Comparison of ENCODE assay signal across 8 cellular contexts in genomic region chr11:12717851-12718291, GRCh38. TPM values are rescaled to one million over a fixed set of nuclear protein-coding genes. Genes with fewer than 3 reads are reported as not detected.
DNase-seq lines count a peak whose midpoint lies in the region; ATAC-seq and TF ChIP-seq lines count a peak whose summit lies in the region.

No MANE protein-coding gene starts in this region.

- no peak for TF ChIP-seq CTCF in CD4-positive, alpha-beta T cell (IDR thresholded peaks at IDR 0.05)
- TF ChIP-seq CTCF in IMR-90 (conservative IDR thresholded peaks at IDR 0.05; ENCODE audit: low read depth, low read length) (no peak), CD14-positive monocyte (IDR thresholded peaks at IDR 0.05) (no peak)

- no peak for TF ChIP-seq POLR2A in IMR-90 (IDR thresholded peaks at IDR 0.05; ENCODE audit: low read depth, low read length)

- H3K56ac ChIP-seq in IMR-90 (ENCODE audit: extremely low read depth, insufficient read depth, low read length), result no peak overlapping the region

- no peak overlapping the region for H2AK9ac ChIP-seq in IMR-90 (replicated peaks; ENCODE audit: low read depth, low read length, poor library complexity)

- H3K18ac ChIP-seq in IMR-90 (ENCODE audit: low read depth, low read length), result no peak overlapping the region

- POLR2A ChIA-PET in CD4-positive, alpha-beta T cell (lab: Charles Lee), result no interaction called here
- POLR2A ChIA-PET in IMR-90 (lab: Charles Lee; ENCODE audit: unreplicated experiment), result no interaction called here

- H2AFZ ChIP-seq in IMR-90 (replicated peaks; ENCODE audit: low read length, poor library complexity), result no peak overlapping the region

- H3K27me3 Mint-ChIP-seq in CD4-positive, alpha-beta T cell, result peaks cover 84% of the 10 kb centered on the region
- peaks cover 94% of the 10 kb centered on the region for H3K27me3 Mint-ChIP-seq in activated naive CD8-positive, alpha-beta T cell treated with anti-CD3 and anti-CD28 coated beads for 36 hours
- H3K27me3 Mint-ChIP-seq in CD14-positive monocyte (ENCODE audit: low read depth in 3 of 3), result peaks cover 7 to 32% (median 17%) of the 10 kb centered on the region in 3 donors

- peak in 7 of 10 experiments; percentile 3 to 58 (median 15) for DNase-seq in CD4-positive, alpha-beta T cell
- no peak for DNase-seq in IMR-90
- peak; percentile 67 for DNase-seq in activated naive CD8-positive, alpha-beta T cell treated with anti-CD3 and anti-CD28 coated beads for 36 hours
- DNase-seq in NCI-H1694 (lab: John Stamatoyannopoulos, UW), result no peak
- DNase-seq in aorta, result no peak
- no peak for DNase-seq in CD14-positive monocyte (ENCODE audit: low spot score)
- no peak for DNase-seq in A172 (ENCODE audit: low spot score)

- H4K20me1 ChIP-seq in IMR-90 (ENCODE audit: insufficient read depth, low read length), result peaks cover 98% of the 10 kb centered on the region

- peaks cover 41% of the 10 kb centered on the region for H3K27me3 ChIP-seq in CD4-positive, alpha-beta T cell (ENCODE audit: control insufficient read depth, insufficient read depth, low read length)
- H3K27me3 ChIP-seq in IMR-90 (ENCODE audit: control insufficient read depth, insufficient read depth, low read length) (no peaks in the 10 kb centered on the region), aorta (ENCODE audit: control insufficient read depth in 1 of 2, insufficient read depth in 2 of 2, low read length in 1 of 2) (no peaks in the 10 kb centered on the region)

- H3K9me3 ChIP-seq in CD4-positive, alpha-beta T cell (ENCODE audit: control insufficient read depth, low read length), result no peaks in the 10 kb centered on the region
- H3K9me3 ChIP-seq in IMR-90 (ENCODE audit: control insufficient read depth, insufficient read depth, low read length), result no peaks in the 10 kb centered on the region
- H3K9me3 ChIP-seq in aorta (ENCODE audit: control insufficient read depth, low read length), result no peaks in the 10 kb centered on the region

- no peak overlapping the region; the same call in 1 of the 2 replicates for H3K14ac ChIP-seq in IMR-90 (replicated peaks; ENCODE audit: low read depth, low read length)

- no peak overlapping the region for H3K4ac ChIP-seq in IMR-90 (ENCODE audit: low read depth, low read length)

- H4K8ac ChIP-seq in IMR-90 (ENCODE audit: low read depth in 2 of 2, low read length in 2 of 2), result no peak overlapping the region

- no peak for TF ChIP-seq RAD21 in IMR-90 (IDR thresholded peaks at IDR 0.05; ENCODE audit: low read length)

- H3K4me2 ChIP-seq in IMR-90 (ENCODE audit: low read depth, low read length), result no peak overlapping the region

- peaks cover 64% of the 10 kb centered on the region for H3K9me1 ChIP-seq in IMR-90 (ENCODE audit: insufficient read depth, low read length)

- in situ Hi-C loops in IMR-90 (cut with MboI; ENCODE audit: low sequenced_read_pairs), result no loop called here

- intact Hi-C loops in CD4-positive, alpha-beta T cell (cut with DNase I, micrococcal nuclease), result no loop called here
- intact Hi-C loops in IMR-90 (cut with micrococcal nuclease) (no loop called here), aorta (cut with DNase I) (no loop called here), CD14-positive monocyte (cut with micrococcal nuclease) (no loop called here)

- H4K5ac ChIP-seq in IMR-90 (ENCODE audit: low read depth, low read length), result no peak overlapping the region

- H2BK15ac ChIP-seq in IMR-90 (ENCODE audit: low read depth, low read length), result no peak overlapping the region

- H3K4me3 Mint-ChIP-seq in CD4-positive, alpha-beta T cell, result no peak overlapping the region
- H3K4me3 Mint-ChIP-seq in activated naive CD8-positive, alpha-beta T cell treated with anti-CD3 and anti-CD28 coated beads for 36 hours, result no peak overlapping the region
- H3K4me3 Mint-ChIP-seq in CD14-positive monocyte, result no peak overlapping the region

- H2AK5ac ChIP-seq in IMR-90 (ENCODE audit: low read depth, low read length), result peak overlapping the region; percentile 1; the same call in 1 of the 2 replicates

- H3K79me1 ChIP-seq in IMR-90 (ENCODE audit: low read depth in 1 of 2, low read length in 2 of 2), result peaks cover 38 to 94% of the 10 kb centered on the region in 2 experiments

- CTCF ChIA-PET in CD4-positive, alpha-beta T cell (lab: Charles Lee), result no interaction called here
- CTCF ChIA-PET in IMR-90 (lab: Yijun Ruan, JAX), result no interaction called here

- no peak overlapping the region for H2BK120ac ChIP-seq in IMR-90 (ENCODE audit: low read depth, low read length)

- no peak overlapping the region for H3K9ac ChIP-seq in IMR-90 (ENCODE audit: low read depth, low read length)

- H3K27ac Mint-ChIP-seq in CD4-positive, alpha-beta T cell, result no peak overlapping the region
- peak overlapping the region; percentile 25 for H3K27ac Mint-ChIP-seq in activated naive CD8-positive, alpha-beta T cell treated with anti-CD3 and anti-CD28 coated beads for 36 hours
- no peak overlapping the region for H3K27ac Mint-ChIP-seq in CD14-positive monocyte

- 71% methylated on average over 2 of the region's 5 CpGs; no CpG with 5 or more reads in 1 of the 2 experiments for WGBS in IMR-90 (ENCODE audit: extremely low coverage in 2 of 2, insufficient read length in 1 of 2), 2 experiments
- 85 to 91% methylated on average over 5 of the region's 5 CpGs for WGBS in aorta, 2 donors

- H3K9me3 Mint-ChIP-seq in CD4-positive, alpha-beta T cell, result no peaks in the 10 kb centered on the region
- no peaks in the 10 kb centered on the region for H3K9me3 Mint-ChIP-seq in activated naive CD8-positive, alpha-beta T cell treated with anti-CD3 and anti-CD28 coated beads for 36 hours
- H3K9me3 Mint-ChIP-seq in CD14-positive monocyte, result no peaks in the 10 kb centered on the region

- H4K91ac ChIP-seq in IMR-90 (ENCODE audit: insufficient read depth, low read depth, low read length), result no peak overlapping the region

- peak overlapping the region; percentile 36; the same call in 1 of the 2 replicates for H3K23ac ChIP-seq in IMR-90 (ENCODE audit: low read depth, low read length)

- peak; percentile 97 for ATAC-seq in CD4-positive, alpha-beta T cell (ENCODE audit: poor library complexity)
- peak; percentile 88 for ATAC-seq in GM21381 (IDR thresholded peaks at IDR 0.05; ENCODE audit: unreplicated experiment)
- ATAC-seq in IMR-90 (ENCODE audit: low read depth), result no peak
- ATAC-seq in aorta (ENCODE audit: low FRiP score), result no peak

- no peaks in the 10 kb centered on the region for H3K36me3 Mint-ChIP-seq in CD4-positive, alpha-beta T cell (ENCODE audit: low read depth)
- no peaks in the 10 kb centered on the region for H3K36me3 Mint-ChIP-seq in activated naive CD8-positive, alpha-beta T cell treated with anti-CD3 and anti-CD28 coated beads for 36 hours
- no peaks in the 10 kb centered on the region for H3K36me3 Mint-ChIP-seq in CD14-positive monocyte

- dilution Hi-C loops in IMR-90 (cut with HindIII; ENCODE audit: low sequenced_read_pairs, unreplicated experiment), result no loop called here

- H3K36me3 ChIP-seq in IMR-90 (ENCODE audit: control insufficient read depth, insufficient read depth, low read length) (peaks cover 7% of the 10 kb centered on the region), aorta (ENCODE audit: control insufficient read depth in 1 of 2, insufficient read depth in 2 of 2, low read length in 1 of 2) (no peaks in the 10 kb centered on the region)

- H3K4me1 ChIP-seq in IMR-90 (ENCODE audit: control insufficient read depth, insufficient read depth, low read length) (peaks cover 40% of the 10 kb centered on the region), aorta (ENCODE audit: control insufficient read depth in 1 of 2, insufficient read depth in 2 of 2, low read length in 2 of 2) (no peaks in the 10 kb centered on the region)

- H3K4me1 Mint-ChIP-seq in CD4-positive, alpha-beta T cell (ENCODE audit: low read depth), result peaks cover 18% of the 10 kb centered on the region
- peaks cover 14% of the 10 kb centered on the region for H3K4me1 Mint-ChIP-seq in activated naive CD8-positive, alpha-beta T cell treated with anti-CD3 and anti-CD28 coated beads for 36 hours
- H3K4me1 Mint-ChIP-seq in CD14-positive monocyte, result no peaks in the 10 kb centered on the region

- H3K4me3 ChIP-seq in IMR-90 (ENCODE audit: insufficient read depth, low read depth, low read length) (no peak overlapping the region), aorta (ENCODE audit: low read length in 2 of 2) (no peak overlapping the region)

- H2BK5ac ChIP-seq in IMR-90 (ENCODE audit: low read depth, low read length, poor library complexity, severe bottlenecking), result no peak overlapping the region

- H2BK20ac ChIP-seq in IMR-90 (ENCODE audit: low read depth, low read length), result no peak overlapping the region

- BruUV-seq in IMR-90 (replicated peaks; lab: Mats Ljungman, UMichigan), result no TSS peak

- H3K27ac ChIP-seq in CD4-positive, alpha-beta T cell (ENCODE audit: low read depth, low read length), result no peak overlapping the region
- H3K27ac ChIP-seq in IMR-90 (ENCODE audit: insufficient read depth, low read length) (no peak overlapping the region), aorta (ENCODE audit: low read depth in 1 of 2, low read length in 2 of 2) (no peak overlapping the region)

TF ChIP-seq in IMR-90, 13 proteins besides CTCF, POLR2A, EP300 and RAD21 (continues in another document):
- TF ChIP-seq MAFK (IDR thresholded peaks at IDR 0.05; ENCODE audit: low read depth, low read length) (no peak), MAZ (IDR thresholded peaks at IDR 0.05; ENCODE audit: borderline replicate concordance, low read depth, low read length) (no peak), FOS (IDR thresholded peaks at IDR 0.05; ENCODE audit: low read depth, low read length) (no peak), USF2 (IDR thresholded peaks at IDR 0.05; ENCODE audit: low read depth, low read length) (no peak), NFE2L2 (IDR thresholded peaks at IDR 0.05; ENCODE audit: low read depth, low read length) (no peak), SMC3 (IDR thresholded peaks at IDR 0.05; ENCODE audit: low read depth, low read length) (no peak), RFX5 (IDR thresholded peaks at IDR 0.05; ENCODE audit: low read depth, low read length) (no peak), CHD1 (IDR thresholded peaks at IDR 0.05; ENCODE audit: low read depth, low read length) (no peak)

RNA-seq across cellular contexts. Expression of gene TEAD1, which starts 43.6 kb away (rescaled TPM):
- total RNA-seq in CD4-positive, alpha-beta T cell, result under 1 TPM in 1 of 2 experiments, not detected in 1; 0.11 TPM
- 69.2 and 95.5 TPM in 2 replicates for total RNA-seq in IMR-90 (2012; rRNA removed)
- 45.4 and 51.8 TPM in 2 replicates for polyA plus RNA-seq in IMR-90 (2012; rRNA removed)
- 15.4 and 16.1 TPM in 2 replicates for polyA plus RNA-seq in IMR-90 (2012; cell fraction: cytosol; rRNA removed)
- polyA plus RNA-seq in IMR-90 (2012; cell fraction: nucleus; rRNA removed; ENCODE audit: low replicate concordance), result 38.7 and 130 TPM in 2 replicates
- under 1 TPM; 0.43 to 0.68 TPM for total RNA-seq in activated naive CD8-positive, alpha-beta T cell treated with anti-CD3 and anti-CD28 coated beads for 36 hours
- total RNA-seq in aorta, result 10 to 100 TPM; 56.5 to 64.9 TPM
- 10 to 100 TPM; 10.8 to 12.0 TPM for polyA plus RNA-seq in aorta
- not detected for polyA plus RNA-seq in CD14-positive monocyte
- 69.5 and 92.5 TPM in 2 replicates for total RNA-seq in A172 (2014; rRNA removed; shearing (Covaris generic))

Comparison
In these comparisons a context has a peak if more than half of its experiments do, and no peak if none do; other contexts are left out.
1. ATAC-seq: peak in CD4-positive, alpha-beta T cell (single experiment) and GM21381 (single experiment); none in IMR-90 (single experiment) and aorta (single experiment).
2. DNase-seq: peak in CD4-positive, alpha-beta T cell (7 of 10) and activated naive CD8-positive, alpha-beta T cell treated with anti-CD3 and anti-CD28 coated beads for 36 hours (single experiment); none in IMR-90 (single experiment), NCI-H1694 (single experiment), aorta (0 of 2), CD14-positive monocyte (single experiment) and A172 (single experiment).
3. RNA of gene TEAD1, which starts 43.6 kb away (total RNA-seq): 69.5 to 92.5 TPM in A172, 69.2 to 95.5 TPM in IMR-90 and 56.5 to 64.9 TPM in aorta; 0.43 to 0.68 TPM in activated naive CD8-positive, alpha-beta T cell treated with anti-CD3 and anti-CD28 coated beads for 36 hours and 0.11 TPM in CD4-positive, alpha-beta T cell; every median in the first group is over 10 times any median in the second.